ENCODE assay signal across 11 cellular contexts in the genomic region with DNA sequence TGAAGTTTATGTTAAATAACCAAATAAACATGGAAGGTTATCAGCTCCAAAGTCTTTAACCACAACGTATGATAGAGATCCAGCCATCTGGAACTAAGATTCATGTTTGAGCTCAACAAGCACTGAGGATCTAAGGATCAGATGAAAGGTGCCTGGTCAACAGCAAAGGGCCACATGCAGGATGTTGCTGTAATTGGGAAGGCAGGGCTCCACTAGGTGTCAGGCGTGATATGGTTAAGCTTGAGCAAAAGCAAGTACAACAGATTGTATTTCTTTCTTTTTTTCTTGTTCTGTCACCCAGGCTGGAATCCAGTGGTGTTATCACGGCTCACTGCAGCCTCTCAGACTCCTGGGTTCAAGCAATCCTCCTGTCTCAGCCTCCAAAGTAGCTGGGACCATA. TPM values are rescaled to one million over a fixed set of nuclear protein-coding genes. Genes with fewer than 3 reads are reported as not detected.
DNase-seq lines count a peak whose midpoint lies in the region; ATAC-seq and TF ChIP-seq lines count a peak whose summit lies in the region.
"Had no signal": no experiment of that assay in that cellular context is flagged by ENCODE, and none has a peak within 500 bp of the region (broad histone marks: within the 10 kb centered on the region; RNA-seq: fewer than 3 reads in every experiment).

No MANE protein-coding gene starts in this region.

- H3K36me3 ChIP-seq in GM23248 (ENCODE audit: low read depth) (no peaks in the 10 kb centered on the region), kidney epithelial cell (ENCODE audit: control insufficient read depth, insufficient read depth, low read length) (no peaks in the 10 kb centered on the region)

- H3K9me3 Mint-ChIP-seq in activated CD8-positive, alpha-beta T cell treated with anti-CD3 and anti-CD28 coated beads for 36 hours, result no peaks in the 10 kb centered on the region
- H3K9me3 Mint-ChIP-seq: activated naive CD4-positive, alpha-beta T cell treated with anti-CD3 and anti-CD28 coated beads, Interleukin-2, amount 50 U/mL, for 24 hours had no signal

- no peak for ATAC-seq in activated CD8-positive, alpha-beta T cell treated with anti-CD3 and anti-CD28 coated beads for 36 hours
- ATAC-seq in GM18870 (IDR thresholded peaks at IDR 0.05; ENCODE audit: unreplicated experiment) (no peak), GM21576 (IDR thresholded peaks at IDR 0.05; ENCODE audit: unreplicated experiment) (no peak)

- intact Hi-C loops in activated CD8-positive, alpha-beta T cell treated with anti-CD3 and anti-CD28 coated beads for 36 hours (cut with micrococcal nuclease), result no loop called here

- DNase-seq in CMK (ENCODE audit: low read depth) (peak; percentile 18), GM23248 (peak; percentile 22), kidney epithelial cell (ENCODE audit: low read depth) (no peak), COR-L47 (lab: John Stamatoyannopoulos, UW) (no peak), HuH-7.5 (ENCODE audit: low spot score) (no peak)
- peak; percentile 28 for DNase-seq in activated CD8-positive, alpha-beta T cell treated with anti-CD3 and anti-CD28 coated beads for 36 hours
- DNase-seq: DMS153; stimulated activated CD4-positive, alpha-beta T cell treated with anti-CD3 and anti-CD28 coated beads, Interleukin-12 subunit alpha, Interleukin-12 subunit beta, amount 100 ng/mL, for 4 hours had no signal

- H3K79me2 ChIP-seq in GM23248 (ENCODE audit: insufficient read depth), result peaks cover 51% of the 10 kb centered on the region

- H3K27me3 Mint-ChIP-seq in activated CD8-positive, alpha-beta T cell treated with anti-CD3 and anti-CD28 coated beads for 36 hours, result no peaks in the 10 kb centered on the region
- H3K27me3 Mint-ChIP-seq: activated naive CD4-positive, alpha-beta T cell treated with anti-CD3 and anti-CD28 coated beads, Interleukin-2, amount 50 U/mL, for 24 hours had no signal

- H3F3A ChIP-seq in GM23248 (ENCODE audit: insufficient read depth), result no peaks in the 10 kb centered on the region

- no peak overlapping the region for H3K27ac Mint-ChIP-seq in activated CD8-positive, alpha-beta T cell treated with anti-CD3 and anti-CD28 coated beads for 36 hours
- H3K27ac Mint-ChIP-seq: activated naive CD4-positive, alpha-beta T cell treated with anti-CD3 and anti-CD28 coated beads, Interleukin-2, amount 50 U/mL, for 24 hours had no signal

- peak; percentile 18 for TF ChIP-seq CTCF in activated CD8-positive, alpha-beta T cell treated with anti-CD3 and anti-CD28 coated beads for 36 hours (IDR thresholded peaks at IDR 0.05)
- TF ChIP-seq CTCF in kidney epithelial cell (IDR thresholded peaks at IDR 0.05; ENCODE audit: insufficient read depth, low read length, poor library complexity, severe bottlenecking), result peak; percentile 25

- H3K4me3 ChIP-seq in GM23248, result no peak overlapping the region
- H3K4me3 ChIP-seq in kidney epithelial cell (ENCODE audit: low read depth, low read length), result no peak overlapping the region

- H3K27me3 ChIP-seq in GM23248 (replicated peaks; ENCODE audit: insufficient read depth) (no peaks in the 10 kb centered on the region), kidney epithelial cell (ENCODE audit: control insufficient read depth, insufficient read depth, low read length) (no peaks in the 10 kb centered on the region)

- no peak overlapping the region for H3K4me3 Mint-ChIP-seq in activated CD8-positive, alpha-beta T cell treated with anti-CD3 and anti-CD28 coated beads for 36 hours
- H3K4me3 Mint-ChIP-seq: activated naive CD4-positive, alpha-beta T cell treated with anti-CD3 and anti-CD28 coated beads, Interleukin-2, amount 50 U/mL, for 24 hours had no signal

- H3K9me3 ChIP-seq in GM23248 (ENCODE audit: low read depth), result no peaks in the 10 kb centered on the region

- no peaks in the 10 kb centered on the region for H3K9me2 ChIP-seq in GM23248 (ENCODE audit: insufficient read depth)

- no peaks in the 10 kb centered on the region for H4K20me1 ChIP-seq in GM23248 (ENCODE audit: insufficient read depth)

- POLR2A ChIA-PET in activated CD8-positive, alpha-beta T cell treated with anti-CD3 and anti-CD28 coated beads for 36 hours (lab: Charles Lee), result no interaction called here

- H3K27ac ChIP-seq in GM23248, result no peak overlapping the region

- peaks cover 10% of the 10 kb centered on the region for H3K4me1 Mint-ChIP-seq in activated CD8-positive, alpha-beta T cell treated with anti-CD3 and anti-CD28 coated beads for 36 hours (ENCODE audit: low read depth)

- no peak overlapping the region for H3K9ac ChIP-seq in GM23248

- 75 to 86% methylated on average over 3 of the region's 3 CpGs for WGBS in GM23248 (ENCODE audit: low coverage in 1 of 2, low lambda C conversion rate in 2 of 2, missing lambda C conversion rate in 2 of 2), 2 experiments

- CTCF ChIA-PET in activated CD8-positive, alpha-beta T cell treated with anti-CD3 and anti-CD28 coated beads for 36 hours (lab: Charles Lee), result interaction anchor here (1.1 to 1.6 kb wide), 2 partner anchors 9 to 50 kb away, joined by 3 to 5 read pairs; no protein-coding TSS in a partner anchor

- no peak overlapping the region for H3K4me2 ChIP-seq in GM23248 (ENCODE audit: unreplicated experiment)

- H3K36me3 Mint-ChIP-seq in activated CD8-positive, alpha-beta T cell treated with anti-CD3 and anti-CD28 coated beads for 36 hours (ENCODE audit: low read depth), result peaks cover 13% of the 10 kb centered on the region

- in situ Hi-C loops in GM23248 (cut with MboI), result loop anchor here (10.0 kb wide), 1 partner anchor 166 kb away; no protein-coding TSS in a partner anchor

- no peak overlapping the region for H2AFZ ChIP-seq in GM23248

- H3K4me1 ChIP-seq in GM23248 (ENCODE audit: insufficient read depth), result no peaks in the 10 kb centered on the region

RNA-seq across cellular contexts. Expression of a gene that starts 12.0 kb away (rescaled TPM):
- 54.3 and 68.3 TPM in 2 replicates for total RNA-seq in GM23248 (2014; rRNA removed; shearing (Covaris generic))
- polyA plus RNA-seq in GM23248 (2016; fragmentation: Nextera tagmentation; extraction: Ambion mirVana), result 65.0 and 67.7 TPM in 2 replicates
- 10 to 100 TPM; 35.6 to 37.8 TPM for total RNA-seq in activated CD8-positive, alpha-beta T cell treated with anti-CD3 and anti-CD28 coated beads for 36 hours
- total RNA-seq in kidney epithelial cell, result 51.7 and 67.2 TPM in 2 replicates

RNA-seq across cellular contexts. Expression of a gene that starts 50.9 kb away (rescaled TPM):
- total RNA-seq in GM23248 (2014; rRNA removed; shearing (Covaris generic)), result not detected in 2 replicates
- polyA plus RNA-seq in GM23248 (2016; fragmentation: Nextera tagmentation; extraction: Ambion mirVana), result not detected in 2 replicates
- total RNA-seq in activated CD8-positive, alpha-beta T cell treated with anti-CD3 and anti-CD28 coated beads for 36 hours, result under 1 TPM; 0.29 to 0.61 TPM
- 0.14 TPM in 1 of 2 replicates, not detected in the other for total RNA-seq in kidney epithelial cell

Comparison
In these comparisons a context has a peak if more than half of its experiments do, and no peak if none do; other contexts are left out.
1. DNase-seq: peak in CMK (single experiment), GM23248 (single experiment) and activated CD8-positive, alpha-beta T cell treated with anti-CD3 and anti-CD28 coated beads for 36 hours (single experiment); none in kidney epithelial cell (single experiment), COR-L47 (single experiment) and HuH-7.5 (single experiment).